In the genomic region with DNA sequence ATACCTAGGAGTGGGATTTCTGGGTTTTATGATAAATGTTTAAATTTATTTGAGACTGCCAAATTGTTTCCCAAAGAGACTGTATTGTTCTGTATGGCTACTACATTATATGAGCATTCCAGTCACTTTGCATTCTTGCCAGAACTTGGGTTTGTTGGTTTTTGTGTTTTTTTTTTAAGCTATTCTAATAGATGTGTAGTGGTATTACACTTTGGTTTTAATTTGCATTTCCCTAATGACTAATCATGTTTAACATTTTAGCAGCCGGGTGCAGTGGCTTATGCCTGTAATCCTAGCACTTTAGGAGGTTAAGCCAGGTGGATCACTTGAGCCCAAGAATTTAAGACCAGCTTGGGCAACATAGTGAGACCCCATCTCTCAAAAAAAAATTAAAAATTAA, we compare ENCODE assay signal across 1 cellular context. TPM values are rescaled to one million over a fixed set of nuclear protein-coding genes. Genes with fewer than 3 reads are reported as not detected.
"Had no signal": no experiment of that assay in that cellular context is flagged by ENCODE, and none has a peak within 500 bp of the region (broad histone marks: within the 10 kb centered on the region; RNA-seq: fewer than 3 reads in every experiment).

No MANE protein-coding gene starts in this region.

RNA-seq across cellular contexts. Expression of a gene that starts 21.9 kb away (rescaled TPM):
- total RNA-seq: Right ventricle myocardium superior had no signal
